In the genomic region with DNA sequence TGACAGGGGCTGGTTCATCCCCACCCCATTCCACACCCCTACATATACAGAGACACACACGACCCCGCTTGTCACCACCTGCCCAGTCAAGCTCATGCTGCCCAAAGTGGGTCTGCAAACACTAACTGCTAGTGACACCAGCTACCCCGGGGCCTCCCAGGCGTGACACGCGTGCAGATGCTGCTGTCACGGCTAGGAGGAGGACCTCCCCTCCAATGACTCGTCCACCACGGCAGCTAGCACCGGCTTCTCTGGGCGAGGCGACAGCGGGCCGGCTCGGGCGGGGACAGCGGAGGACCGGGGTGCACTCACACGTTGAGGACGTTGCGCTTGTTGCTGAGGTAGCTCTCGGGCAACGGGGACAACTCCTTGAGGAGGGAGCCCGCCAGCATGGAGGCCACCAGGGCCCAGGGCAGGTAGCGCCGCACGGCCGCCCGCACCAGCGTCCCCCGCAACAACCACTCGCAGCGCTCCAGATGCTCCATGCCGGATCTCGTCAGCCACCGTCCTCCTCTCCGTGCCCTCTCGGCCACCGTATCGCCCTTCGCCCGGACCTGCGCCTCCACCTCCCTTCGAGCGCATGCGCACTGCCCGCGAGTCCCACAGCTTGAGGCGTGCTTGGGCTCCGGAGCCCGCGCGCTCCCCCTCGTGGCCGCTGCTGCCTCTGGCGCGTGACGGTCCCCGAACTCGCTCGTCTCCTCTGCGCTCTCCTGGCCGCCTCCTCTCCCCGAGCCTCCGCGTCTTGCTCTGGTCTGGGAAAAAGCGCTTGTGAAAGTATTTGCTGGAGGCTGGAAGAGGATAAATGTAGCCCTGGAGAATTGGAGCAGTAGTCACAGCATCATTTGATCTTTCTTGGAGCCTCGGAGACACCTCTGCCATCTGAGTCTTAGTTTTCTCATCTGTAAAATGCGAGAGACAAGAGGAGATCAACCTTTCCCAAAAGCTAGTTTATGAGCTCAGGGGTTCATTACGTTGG, we compare ENCODE assay signal across 1 cellular context.
TF ChIP-seq lines count a peak whose summit lies in the region.

A gene with protein sequence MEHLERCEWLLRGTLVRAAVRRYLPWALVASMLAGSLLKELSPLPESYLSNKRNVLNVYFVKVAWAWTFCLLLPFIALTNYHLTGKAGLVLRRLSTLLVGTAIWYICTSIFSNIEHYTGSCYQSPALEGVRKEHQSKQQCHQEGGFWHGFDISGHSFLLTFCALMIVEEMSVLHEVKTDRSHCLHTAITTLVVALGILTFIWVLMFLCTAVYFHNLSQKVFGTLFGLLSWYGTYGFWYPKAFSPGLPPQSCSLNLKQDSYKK (minus strand): TSS at position 539 of the 976 bp plus-strand sequence. CDS start 54 bp downstream, at position 485.

TF ChIP-seq in H1, 55 proteins besides CTCF, POLR2A, EP300 and RAD21 (continues in another document):
- peak; percentile 78 for TF ChIP-seq CREB1 (IDR thresholded peaks at IDR 0.05)
- TF ChIP-seq KDM5A (IDR thresholded peaks at IDR 0.05; ENCODE audit: low read length): no peak
- TF ChIP-seq, protein P1, sequence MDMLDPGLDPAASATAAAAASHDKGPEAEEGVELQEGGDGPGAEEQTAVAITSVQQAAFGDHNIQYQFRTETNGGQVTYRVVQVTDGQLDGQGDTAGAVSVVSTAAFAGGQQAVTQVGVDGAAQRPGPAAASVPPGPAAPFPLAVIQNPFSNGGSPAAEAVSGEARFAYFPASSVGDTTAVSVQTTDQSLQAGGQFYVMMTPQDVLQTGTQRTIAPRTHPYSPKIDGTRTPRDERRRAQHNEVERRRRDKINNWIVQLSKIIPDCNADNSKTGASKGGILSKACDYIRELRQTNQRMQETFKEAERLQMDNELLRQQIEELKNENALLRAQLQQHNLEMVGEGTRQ (IDR thresholded peaks at IDR 0.05; ENCODE audit: low read length): no peak; the same call in 1 of the 2 replicates
- TF ChIP-seq, protein P2, sequence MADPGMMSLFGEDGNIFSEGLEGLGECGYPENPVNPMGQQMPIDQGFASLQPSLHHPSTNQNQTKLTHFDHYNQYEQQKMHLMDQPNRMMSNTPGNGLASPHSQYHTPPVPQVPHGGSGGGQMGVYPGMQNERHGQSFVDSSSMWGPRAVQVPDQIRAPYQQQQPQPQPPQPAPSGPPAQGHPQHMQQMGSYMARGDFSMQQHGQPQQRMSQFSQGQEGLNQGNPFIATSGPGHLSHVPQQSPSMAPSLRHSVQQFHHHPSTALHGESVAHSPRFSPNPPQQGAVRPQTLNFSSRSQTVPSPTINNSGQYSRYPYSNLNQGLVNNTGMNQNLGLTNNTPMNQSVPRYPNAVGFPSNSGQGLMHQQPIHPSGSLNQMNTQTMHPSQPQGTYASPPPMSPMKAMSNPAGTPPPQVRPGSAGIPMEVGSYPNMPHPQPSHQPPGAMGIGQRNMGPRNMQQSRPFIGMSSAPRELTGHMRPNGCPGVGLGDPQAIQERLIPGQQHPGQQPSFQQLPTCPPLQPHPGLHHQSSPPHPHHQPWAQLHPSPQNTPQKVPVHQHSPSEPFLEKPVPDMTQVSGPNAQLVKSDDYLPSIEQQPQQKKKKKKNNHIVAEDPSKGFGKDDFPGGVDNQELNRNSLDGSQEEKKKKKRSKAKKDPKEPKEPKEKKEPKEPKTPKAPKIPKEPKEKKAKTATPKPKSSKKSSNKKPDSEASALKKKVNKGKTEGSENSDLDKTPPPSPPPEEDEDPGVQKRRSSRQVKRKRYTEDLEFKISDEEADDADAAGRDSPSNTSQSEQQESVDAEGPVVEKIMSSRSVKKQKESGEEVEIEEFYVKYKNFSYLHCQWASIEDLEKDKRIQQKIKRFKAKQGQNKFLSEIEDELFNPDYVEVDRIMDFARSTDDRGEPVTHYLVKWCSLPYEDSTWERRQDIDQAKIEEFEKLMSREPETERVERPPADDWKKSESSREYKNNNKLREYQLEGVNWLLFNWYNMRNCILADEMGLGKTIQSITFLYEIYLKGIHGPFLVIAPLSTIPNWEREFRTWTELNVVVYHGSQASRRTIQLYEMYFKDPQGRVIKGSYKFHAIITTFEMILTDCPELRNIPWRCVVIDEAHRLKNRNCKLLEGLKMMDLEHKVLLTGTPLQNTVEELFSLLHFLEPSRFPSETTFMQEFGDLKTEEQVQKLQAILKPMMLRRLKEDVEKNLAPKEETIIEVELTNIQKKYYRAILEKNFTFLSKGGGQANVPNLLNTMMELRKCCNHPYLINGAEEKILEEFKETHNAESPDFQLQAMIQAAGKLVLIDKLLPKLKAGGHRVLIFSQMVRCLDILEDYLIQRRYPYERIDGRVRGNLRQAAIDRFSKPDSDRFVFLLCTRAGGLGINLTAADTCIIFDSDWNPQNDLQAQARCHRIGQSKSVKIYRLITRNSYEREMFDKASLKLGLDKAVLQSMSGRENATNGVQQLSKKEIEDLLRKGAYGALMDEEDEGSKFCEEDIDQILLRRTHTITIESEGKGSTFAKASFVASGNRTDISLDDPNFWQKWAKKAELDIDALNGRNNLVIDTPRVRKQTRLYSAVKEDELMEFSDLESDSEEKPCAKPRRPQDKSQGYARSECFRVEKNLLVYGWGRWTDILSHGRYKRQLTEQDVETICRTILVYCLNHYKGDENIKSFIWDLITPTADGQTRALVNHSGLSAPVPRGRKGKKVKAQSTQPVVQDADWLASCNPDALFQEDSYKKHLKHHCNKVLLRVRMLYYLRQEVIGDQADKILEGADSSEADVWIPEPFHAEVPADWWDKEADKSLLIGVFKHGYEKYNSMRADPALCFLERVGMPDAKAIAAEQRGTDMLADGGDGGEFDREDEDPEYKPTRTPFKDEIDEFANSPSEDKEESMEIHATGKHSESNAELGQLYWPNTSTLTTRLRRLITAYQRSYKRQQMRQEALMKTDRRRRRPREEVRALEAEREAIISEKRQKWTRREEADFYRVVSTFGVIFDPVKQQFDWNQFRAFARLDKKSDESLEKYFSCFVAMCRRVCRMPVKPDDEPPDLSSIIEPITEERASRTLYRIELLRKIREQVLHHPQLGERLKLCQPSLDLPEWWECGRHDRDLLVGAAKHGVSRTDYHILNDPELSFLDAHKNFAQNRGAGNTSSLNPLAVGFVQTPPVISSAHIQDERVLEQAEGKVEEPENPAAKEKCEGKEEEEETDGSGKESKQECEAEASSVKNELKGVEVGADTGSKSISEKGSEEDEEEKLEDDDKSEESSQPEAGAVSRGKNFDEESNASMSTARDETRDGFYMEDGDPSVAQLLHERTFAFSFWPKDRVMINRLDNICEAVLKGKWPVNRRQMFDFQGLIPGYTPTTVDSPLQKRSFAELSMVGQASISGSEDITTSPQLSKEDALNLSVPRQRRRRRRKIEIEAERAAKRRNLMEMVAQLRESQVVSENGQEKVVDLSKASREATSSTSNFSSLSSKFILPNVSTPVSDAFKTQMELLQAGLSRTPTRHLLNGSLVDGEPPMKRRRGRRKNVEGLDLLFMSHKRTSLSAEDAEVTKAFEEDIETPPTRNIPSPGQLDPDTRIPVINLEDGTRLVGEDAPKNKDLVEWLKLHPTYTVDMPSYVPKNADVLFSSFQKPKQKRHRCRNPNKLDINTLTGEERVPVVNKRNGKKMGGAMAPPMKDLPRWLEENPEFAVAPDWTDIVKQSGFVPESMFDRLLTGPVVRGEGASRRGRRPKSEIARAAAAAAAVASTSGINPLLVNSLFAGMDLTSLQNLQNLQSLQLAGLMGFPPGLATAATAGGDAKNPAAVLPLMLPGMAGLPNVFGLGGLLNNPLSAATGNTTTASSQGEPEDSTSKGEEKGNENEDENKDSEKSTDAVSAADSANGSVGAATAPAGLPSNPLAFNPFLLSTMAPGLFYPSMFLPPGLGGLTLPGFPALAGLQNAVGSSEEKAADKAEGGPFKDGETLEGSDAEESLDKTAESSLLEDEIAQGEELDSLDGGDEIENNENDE (IDR thresholded peaks at IDR 0.05; ENCODE audit: insufficient replicate concordance, low read length): no peak
- no peak for TF ChIP-seq POU5F1 (IDR thresholded peaks at IDR 0.05; ENCODE audit: low read depth, low read length)
- no peak for TF ChIP-seq CBX8 (IDR thresholded peaks at IDR 0.05; ENCODE audit: borderline replicate concordance, low read depth, low read length)
- TF ChIP-seq RFX5 (IDR thresholded peaks at IDR 0.05; ENCODE audit: borderline replicate concordance, low read depth, low read length): no peak
- TF ChIP-seq, protein P3, sequence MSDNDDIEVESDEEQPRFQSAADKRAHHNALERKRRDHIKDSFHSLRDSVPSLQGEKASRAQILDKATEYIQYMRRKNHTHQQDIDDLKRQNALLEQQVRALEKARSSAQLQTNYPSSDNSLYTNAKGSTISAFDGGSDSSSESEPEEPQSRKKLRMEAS (IDR thresholded peaks at IDR 0.05): peak; percentile 89
- no peak for TF ChIP-seq FOSL1 (IDR thresholded peaks at IDR 0.05; ENCODE audit: insufficient read depth, low read depth, low read length)
- TF ChIP-seq JUND (IDR thresholded peaks at IDR 0.05; ENCODE audit: low read length): no peak
- TF ChIP-seq SIX5 (IDR thresholded peaks at IDR 0.05; ENCODE audit: low read depth, low read length): no peak
- TF ChIP-seq SP4 (IDR thresholded peaks at IDR 0.05; ENCODE audit: low read length): 0 out of 2 replicates have a peak, but pooled peaks have one; percentile 50
- TF ChIP-seq, protein P4, sequence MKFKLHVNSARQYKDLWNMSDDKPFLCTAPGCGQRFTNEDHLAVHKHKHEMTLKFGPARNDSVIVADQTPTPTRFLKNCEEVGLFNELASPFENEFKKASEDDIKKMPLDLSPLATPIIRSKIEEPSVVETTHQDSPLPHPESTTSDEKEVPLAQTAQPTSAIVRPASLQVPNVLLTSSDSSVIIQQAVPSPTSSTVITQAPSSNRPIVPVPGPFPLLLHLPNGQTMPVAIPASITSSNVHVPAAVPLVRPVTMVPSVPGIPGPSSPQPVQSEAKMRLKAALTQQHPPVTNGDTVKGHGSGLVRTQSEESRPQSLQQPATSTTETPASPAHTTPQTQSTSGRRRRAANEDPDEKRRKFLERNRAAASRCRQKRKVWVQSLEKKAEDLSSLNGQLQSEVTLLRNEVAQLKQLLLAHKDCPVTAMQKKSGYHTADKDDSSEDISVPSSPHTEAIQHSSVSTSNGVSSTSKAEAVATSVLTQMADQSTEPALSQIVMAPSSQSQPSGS (IDR thresholded peaks at IDR 0.05; ENCODE audit: low read length): no peak
- TF ChIP-seq HDAC2 (IDR thresholded peaks at IDR 0.05; ENCODE audit: borderline replicate concordance in 1 of 2, low read depth in 2 of 2, low read length in 2 of 2): 0 out of 4 replicates have a peak, but pooled peaks of 1 of the 2 experiments have one; percentile 65
- no peak for TF ChIP-seq SP2 (IDR thresholded peaks at IDR 0.05; ENCODE audit: low read length)
- no peak for TF ChIP-seq YY1 (IDR thresholded peaks at IDR 0.05; ENCODE audit: low read depth, low read length)
- no peak for TF ChIP-seq BRCA1 (IDR thresholded peaks at IDR 0.05; ENCODE audit: low read depth, low read length)
- no peak for TF ChIP-seq TCF12 (IDR thresholded peaks at IDR 0.05; ENCODE audit: low read depth, low read length)
- no peak for TF ChIP-seq HDAC6 (IDR thresholded peaks at IDR 0.05; ENCODE audit: low read depth, low read length)
- TF ChIP-seq ZNF274 (IDR thresholded peaks at IDR 0.05; ENCODE audit: borderline replicate concordance, extremely low read depth, low read length): no peak
- TF ChIP-seq ASH2L (IDR thresholded peaks at IDR 0.05; ENCODE audit: low read length): no peak
- no peak for TF ChIP-seq KDM1A (IDR thresholded peaks at IDR 0.05; ENCODE audit: borderline replicate concordance, low read length)
- no peak for TF ChIP-seq SRF (IDR thresholded peaks at IDR 0.05; ENCODE audit: low read depth, low read length)
- peak; percentile 93 for TF ChIP-seq NRF1 (IDR thresholded peaks at IDR 0.05; ENCODE audit: low read depth, low read length)
- TF ChIP-seq RNF2 (IDR thresholded peaks at IDR 0.05; ENCODE audit: borderline replicate concordance, low read depth, low read length, missing control alignments, poor library complexity, severe bottlenecking): no peak
- TF ChIP-seq, protein P5, sequence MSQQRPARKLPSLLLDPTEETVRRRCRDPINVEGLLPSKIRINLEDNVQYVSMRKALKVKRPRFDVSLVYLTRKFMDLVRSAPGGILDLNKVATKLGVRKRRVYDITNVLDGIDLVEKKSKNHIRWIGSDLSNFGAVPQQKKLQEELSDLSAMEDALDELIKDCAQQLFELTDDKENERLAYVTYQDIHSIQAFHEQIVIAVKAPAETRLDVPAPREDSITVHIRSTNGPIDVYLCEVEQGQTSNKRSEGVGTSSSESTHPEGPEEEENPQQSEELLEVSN (IDR thresholded peaks at IDR 0.05): no peak
- TF ChIP-seq BACH1 (IDR thresholded peaks at IDR 0.05; ENCODE audit: low read length): peak; percentile 84
- TF ChIP-seq BCL11A (IDR thresholded peaks at IDR 0.05; ENCODE audit: low read depth in 2 of 2, low read length in 2 of 2): no peak
- TF ChIP-seq SUZ12 (IDR thresholded peaks at IDR 0.05; ENCODE audit: low read length): no peak
- no peak for TF ChIP-seq MAFK (IDR thresholded peaks at IDR 0.05; ENCODE audit: low read depth, low read length)
- no peak for TF ChIP-seq SIRT6 (IDR thresholded peaks at IDR 0.05; ENCODE audit: low read length)
- no peak for TF ChIP-seq SAP30 (IDR thresholded peaks at IDR 0.05; ENCODE audit: insufficient read depth, insufficient replicate concordance, low read length)
- peak; percentile 41; the same call in 1 of the 2 replicates for TF ChIP-seq TBP (IDR thresholded peaks at IDR 0.05; ENCODE audit: low read depth, low read length)
- no peak for TF ChIP-seq CBX5 (IDR thresholded peaks at IDR 0.05; ENCODE audit: low read depth, low read length)
- TF ChIP-seq NANOG (IDR thresholded peaks at IDR 0.05; ENCODE audit: insufficient read depth, low read depth, low read length, poor library complexity, severe bottlenecking): no peak
- no peak for TF ChIP-seq TAF1 (IDR thresholded peaks at IDR 0.05; ENCODE audit: low read depth, low read length)
- TF ChIP-seq CTBP2 (IDR thresholded peaks at IDR 0.05; ENCODE audit: borderline replicate concordance, insufficient read depth, insufficient read length, low read length): no peak
- peak; percentile 50; the same call in 1 of the 2 replicates for TF ChIP-seq RBBP5 (IDR thresholded peaks at IDR 0.05; ENCODE audit: borderline replicate concordance, low read depth, low read length)
- TF ChIP-seq PHF8 (conservative IDR thresholded peaks at IDR 0.05; ENCODE audit: low read depth, low read length): peak; percentile 56
- TF ChIP-seq EGR1 (IDR thresholded peaks at IDR 0.05; ENCODE audit: borderline replicate concordance, low read depth, low read length): no peak
- no peak for TF ChIP-seq TAF7 (optimal IDR thresholded peaks at IDR 0.05; ENCODE audit: borderline replicate concordance, low read depth, low read length)
- TF ChIP-seq RXRA (IDR thresholded peaks at IDR 0.05; ENCODE audit: insufficient read depth, low read depth, low read length): no peak
- peak; percentile 46 to 77; a peak in 3 of 4 replicates for TF ChIP-seq SIN3A (conservative IDR thresholded peaks at IDR 0.05 in 1 of 2, IDR thresholded peaks at IDR 0.05 in 1 of 2; ENCODE audit: low read depth in 1 of 2, low read length in 2 of 2)
- TF ChIP-seq GABPA (IDR thresholded peaks at IDR 0.05; ENCODE audit: borderline replicate concordance, insufficient read depth, low read length): no peak
- TF ChIP-seq CHD1 (IDR thresholded peaks at IDR 0.05; ENCODE audit: low read depth, low read length): no peak
- TF ChIP-seq TEAD4 (IDR thresholded peaks at IDR 0.05; ENCODE audit: low read depth, low read length): 0 out of 2 replicates have a peak, but pooled peaks have one; percentile 40
- 0 out of 2 replicates have a peak, but pooled peaks have one; percentile 9 for TF ChIP-seq CHD2 (IDR thresholded peaks at IDR 0.05; ENCODE audit: low read length)
- no peak for TF ChIP-seq EZH2 (IDR thresholded peaks at IDR 0.05; ENCODE audit: low read depth, low read length, severe bottlenecking)
- TF ChIP-seq, protein P6, sequence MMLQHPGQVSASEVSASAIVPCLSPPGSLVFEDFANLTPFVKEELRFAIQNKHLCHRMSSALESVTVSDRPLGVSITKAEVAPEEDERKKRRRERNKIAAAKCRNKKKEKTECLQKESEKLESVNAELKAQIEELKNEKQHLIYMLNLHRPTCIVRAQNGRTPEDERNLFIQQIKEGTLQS (IDR thresholded peaks at IDR 0.05; ENCODE audit: insufficient read depth, low read depth, low read length): no peak
- no peak for TF ChIP-seq GTF2F1 (IDR thresholded peaks at IDR 0.05; ENCODE audit: borderline replicate concordance, low read depth, low read length)
